Comparison of ENCODE assay signal across 1 cellular context in the genomic region with DNA sequence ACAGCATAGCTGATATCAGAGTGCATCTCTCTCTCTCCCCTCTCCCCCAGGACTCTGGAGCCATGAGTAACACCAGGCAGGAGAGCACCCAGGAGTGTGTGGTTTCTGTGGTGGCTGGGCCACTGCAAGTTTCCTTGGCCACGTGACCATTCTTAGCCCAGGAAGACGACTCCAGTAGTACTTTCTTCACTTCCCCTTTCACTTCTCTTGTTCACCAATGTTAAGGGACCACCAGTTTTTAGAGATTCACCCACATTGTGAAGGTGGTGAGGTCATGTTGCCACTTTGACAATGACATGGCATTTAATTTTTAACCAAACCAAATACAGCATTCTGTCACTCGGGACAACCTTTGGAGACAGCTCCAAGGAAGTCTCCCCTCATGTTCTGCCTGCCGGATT.
TF ChIP-seq lines count a peak whose summit lies in the region.

No MANE protein-coding gene starts in this region.

TF ChIP-seq in H1, 55 proteins besides CTCF, POLR2A, EP300 and RAD21 (continued from another document):
- TF ChIP-seq RBBP5 (IDR thresholded peaks at IDR 0.05; ENCODE audit: borderline replicate concordance, low read depth, low read length) (no peak), EGR1 (IDR thresholded peaks at IDR 0.05; ENCODE audit: borderline replicate concordance, low read depth, low read length) (no peak), CHD2 (IDR thresholded peaks at IDR 0.05; ENCODE audit: low read length) (no peak)
- TF ChIP-seq, protein P1, sequence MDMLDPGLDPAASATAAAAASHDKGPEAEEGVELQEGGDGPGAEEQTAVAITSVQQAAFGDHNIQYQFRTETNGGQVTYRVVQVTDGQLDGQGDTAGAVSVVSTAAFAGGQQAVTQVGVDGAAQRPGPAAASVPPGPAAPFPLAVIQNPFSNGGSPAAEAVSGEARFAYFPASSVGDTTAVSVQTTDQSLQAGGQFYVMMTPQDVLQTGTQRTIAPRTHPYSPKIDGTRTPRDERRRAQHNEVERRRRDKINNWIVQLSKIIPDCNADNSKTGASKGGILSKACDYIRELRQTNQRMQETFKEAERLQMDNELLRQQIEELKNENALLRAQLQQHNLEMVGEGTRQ (IDR thresholded peaks at IDR 0.05; ENCODE audit: low read length) = no peak
TF ChIP-seq in H1: peak in this region for 0.
